ENCODE assay signal across 26 cellular contexts in the genomic region with DNA sequence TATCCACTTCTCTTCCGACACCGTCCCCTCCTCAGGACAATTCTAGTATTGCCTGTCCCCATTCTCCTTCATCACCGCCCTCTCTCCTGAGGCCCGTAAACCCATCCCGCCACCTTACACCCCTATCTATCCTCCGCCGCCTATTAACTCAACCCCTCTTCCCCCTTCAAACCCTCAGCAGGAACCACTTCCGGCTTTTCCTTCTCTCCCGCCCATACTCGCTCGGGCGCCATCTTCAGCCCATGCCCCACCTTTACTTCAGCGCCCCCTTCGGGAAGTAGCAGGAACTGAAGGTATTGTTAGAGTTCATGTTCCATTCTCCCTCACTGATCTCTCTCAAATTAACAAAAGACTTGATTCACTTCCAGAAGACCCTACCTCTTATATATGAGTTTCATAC. TPM values are rescaled to one million over a fixed set of nuclear protein-coding genes. Genes with fewer than 3 reads are reported as not detected.
DNase-seq lines count a peak whose midpoint lies in the region; ATAC-seq and TF ChIP-seq lines count a peak whose summit lies in the region.
"Had no signal": no experiment of that assay in that cellular context is flagged by ENCODE, and none has a peak within 500 bp of the region (broad histone marks: within the 10 kb centered on the region; RNA-seq: fewer than 3 reads in every experiment).

No MANE protein-coding gene starts in this region.

- CTCF ChIA-PET in activated CD8-positive, alpha-beta memory T cell treated with anti-CD3 and anti-CD28 coated beads, Interleukin-2, amount 10 ng/mL, durations not matched to agents 7 days and 5 days (lab: Charles Lee) = no interaction called here

- intact Hi-C loops in mucosa of descending colon (cut with DNase I, micrococcal nuclease) = no loop called here

- TF ChIP-seq CTCF in GM12874 (IDR thresholded peaks at IDR 0.05; ENCODE audit: insufficient read depth, low read depth, low read length) (0 out of 2 replicates have a peak, but pooled peaks have one; percentile 2), fibroblast of villous mesenchyme (IDR thresholded peaks at IDR 0.05; ENCODE audit: insufficient read depth, low read depth, low read length) (peak; percentile 6), mucosa of descending colon (IDR thresholded peaks at IDR 0.05) (no peak)

- no peak overlapping the region for H3K9ac ChIP-seq in Karpas-422 (ENCODE audit: low read length)
- H3K9ac ChIP-seq: KMS-11 had no signal

- H3K9me3 ChIP-seq in Karpas-422 (ENCODE audit: low read length) (no peaks in the 10 kb centered on the region), mucosa of descending colon (no peaks in the 10 kb centered on the region)
- H3K9me3 ChIP-seq: gastrocnemius medialis, transverse colon had no signal

- H2AFZ ChIP-seq in Karpas-422 (ENCODE audit: low read length) = peak overlapping the region; percentile 88; the same call in 1 of the 2 replicates

- H3K27me3 ChIP-seq in Karpas-422 (ENCODE audit: low read length) = no peaks in the 10 kb centered on the region
- H3K27me3 ChIP-seq: gastrocnemius medialis, transverse colon had no signal

- no peak overlapping the region for H3K4me3 Mint-ChIP-seq in activated CD8-positive, alpha-beta memory T cell treated with anti-CD3 and anti-CD28 coated beads, Interleukin-2, amount 10 ng/mL, durations not matched to agents 7 days and 5 days
- H3K4me3 Mint-ChIP-seq: activated CD8-positive, alpha-beta T cell treated with anti-CD3 and anti-CD28 coated beads, Interleukin-2, amount 10 ng/mL, durations not matched to agents 7 days and 5 days; activated naive CD8-positive, alpha-beta T cell treated with anti-CD3 and anti-CD28 coated beads for 36 hours; memory B cell; natural killer cell; T-helper 2 cell treated with Interferon-gamma antibody and Interleukin-4, amounts not matched to agents 5 μg/mL and 100 μg/mL, for 36 hours had no signal

- no peaks in the 10 kb centered on the region for H3K4me1 ChIP-seq in Karpas-422 (ENCODE audit: low read length)
- no peaks in the 10 kb centered on the region for H3K4me1 ChIP-seq in mucosa of descending colon (ENCODE audit: low read depth)
- H3K4me1 ChIP-seq: gastrocnemius medialis, transverse colon had no signal

- H3K36me3 Mint-ChIP-seq in activated CD8-positive, alpha-beta memory T cell treated with anti-CD3 and anti-CD28 coated beads, Interleukin-2, amount 10 ng/mL, durations not matched to agents 7 days and 5 days = peaks cover 3% of the 10 kb centered on the region
- H3K36me3 Mint-ChIP-seq: natural killer cell had no signal

- H3K9me2 ChIP-seq in Karpas-422 (replicated peaks; ENCODE audit: insufficient read depth, low read length) = no peaks in the 10 kb centered on the region

- no peak overlapping the region for H3K4me2 ChIP-seq in Karpas-422 (ENCODE audit: low read depth, low read length, poor library complexity, severe bottlenecking)
- H3K4me2 ChIP-seq: KMS-11 had no signal

- H3K4me3 ChIP-seq in Karpas-422 (ENCODE audit: low read length) (no peak overlapping the region), fibroblast of villous mesenchyme (ENCODE audit: low read depth, low read length) (no peak overlapping the region), mucosa of descending colon (no peak overlapping the region)
- H3K4me3 ChIP-seq: gastrocnemius medialis, transverse colon had no signal

- no peak overlapping the region for H3K27ac Mint-ChIP-seq in activated CD8-positive, alpha-beta memory T cell treated with anti-CD3 and anti-CD28 coated beads, Interleukin-2, amount 10 ng/mL, durations not matched to agents 7 days and 5 days
- H3K27ac Mint-ChIP-seq: activated CD8-positive, alpha-beta T cell treated with anti-CD3 and anti-CD28 coated beads, Interleukin-2, amount 10 ng/mL, durations not matched to agents 7 days and 5 days; activated naive CD8-positive, alpha-beta T cell treated with anti-CD3 and anti-CD28 coated beads for 36 hours; memory B cell; natural killer cell; T-helper 2 cell treated with Interferon-gamma antibody and Interleukin-4, amounts not matched to agents 5 μg/mL and 100 μg/mL, for 36 hours had no signal

- no peak overlapping the region for H3K27ac ChIP-seq in Karpas-422 (ENCODE audit: low read length)
- H3K27ac ChIP-seq: epithelial cell of prostate, gastrocnemius medialis, KMS-11, transverse colon had no signal

- H4K20me1 ChIP-seq in Karpas-422 (ENCODE audit: insufficient read depth, low read depth, low read length) = no peaks in the 10 kb centered on the region

- peaks cover 9% of the 10 kb centered on the region for H3K9me3 Mint-ChIP-seq in activated CD8-positive, alpha-beta memory T cell treated with anti-CD3 and anti-CD28 coated beads, Interleukin-2, amount 10 ng/mL, durations not matched to agents 7 days and 5 days (ENCODE audit: low read depth)
- H3K9me3 Mint-ChIP-seq: activated naive CD8-positive, alpha-beta T cell treated with anti-CD3 and anti-CD28 coated beads for 36 hours had no signal

- peaks cover 6% of the 10 kb centered on the region for H3K4me1 Mint-ChIP-seq in activated CD8-positive, alpha-beta memory T cell treated with anti-CD3 and anti-CD28 coated beads, Interleukin-2, amount 10 ng/mL, durations not matched to agents 7 days and 5 days

- H3K79me2 ChIP-seq in Karpas-422 (ENCODE audit: low read length) = no peaks in the 10 kb centered on the region

- in situ Hi-C loops in KBM-7 (cut with MboI; ENCODE audit: low pct_unique_long_range_greater_than_20kb, low sequenced_read_pairs) = no loop called here

- ATAC-seq in activated CD8-positive, alpha-beta memory T cell treated with anti-CD3 and anti-CD28 coated beads, Interleukin-2, amount 10 ng/mL, durations not matched to agents 7 days and 5 days = no peak
- ATAC-seq in mucosa of descending colon (no peak), HG03520 (IDR thresholded peaks at IDR 0.05; ENCODE audit: unreplicated experiment) (no peak), HG03139 (IDR thresholded peaks at IDR 0.05; ENCODE audit: unreplicated experiment) (no peak)
- ATAC-seq: activated CD8-positive, alpha-beta T cell treated with anti-CD3 and anti-CD28 coated beads, Interleukin-2, amount 10 ng/mL, durations not matched to agents 7 days and 5 days; gastrocnemius medialis; natural killer cell; stimulated activated naive CD8-positive, alpha-beta T cell treated with anti-CD3 and anti-CD28 coated beads, Interleukin-15, Interleukin-2, amounts not matched to agents 100 U/mL and 50 U/mL, for 24 hours had no signal

- H3K36me3 ChIP-seq in Karpas-422 (ENCODE audit: insufficient read depth, low read length) (no peaks in the 10 kb centered on the region), mucosa of descending colon (ENCODE audit: low read depth) (no peaks in the 10 kb centered on the region)
- H3K36me3 ChIP-seq: gastrocnemius medialis, transverse colon had no signal

- DNase-seq in Karpas-422 (peak; percentile 88), fibroblast of villous mesenchyme (ENCODE audit: low read depth) (no peak), mucosa of descending colon (no peak), KBM-7 (no peak)
- DNase-seq in activated CD8-positive, alpha-beta memory T cell treated with anti-CD3 and anti-CD28 coated beads, Interleukin-2, amount 10 ng/mL, durations not matched to agents 7 days and 5 days = peak; percentile 30
- DNase-seq: activated CD4-positive, CD25-positive, alpha-beta regulatory T cell; activated CD8-positive, alpha-beta T cell treated with anti-CD3 and anti-CD28 coated beads, Interleukin-2, amount 10 ng/mL, durations not matched to agents 7 days and 5 days; activated naive CD8-positive, alpha-beta T cell treated with anti-CD3 and anti-CD28 coated beads for 36 hours; AML-193; gastrocnemius medialis; GOT3; kidney glomerular epithelial cell; natural killer cell; NCI-H1105; NCI-H524; stimulated activated CD4-positive, alpha-beta T cell treated with anti-CD3 and anti-CD28 coated beads, Interleukin-2, amount 100 ng/mL, for 24 hours; stimulated activated naive CD8-positive, alpha-beta T cell treated with anti-CD3 and anti-CD28 coated beads, Interleukin-15, Interleukin-2, amounts not matched to agents 100 U/mL and 50 U/mL, for 24 hours; transverse colon had no signal

- no peaks in the 10 kb centered on the region for H3K27me3 Mint-ChIP-seq in activated CD8-positive, alpha-beta memory T cell treated with anti-CD3 and anti-CD28 coated beads, Interleukin-2, amount 10 ng/mL, durations not matched to agents 7 days and 5 days
- H3K27me3 Mint-ChIP-seq: activated naive CD8-positive, alpha-beta T cell treated with anti-CD3 and anti-CD28 coated beads for 36 hours; memory B cell had no signal

RNA-seq across cellular contexts. Expression of a gene that starts 31.6 kb away (rescaled TPM):
- not detected in 2 replicates for total RNA-seq in Karpas-422 (2014; rRNA removed; shearing (Covaris generic); ENCODE audit: low replicate concordance)
- not detected for total RNA-seq in activated CD8-positive, alpha-beta memory T cell treated with anti-CD3 and anti-CD28 coated beads, Interleukin-2, amount 10 ng/mL, durations not matched to agents 7 days and 5 days
- total RNA-seq in fibroblast of villous mesenchyme (not detected in 2 replicates), mucosa of descending colon (not detected)
- total RNA-seq: activated CD8-positive, alpha-beta T cell treated with anti-CD3 and anti-CD28 coated beads, Interleukin-2, amount 10 ng/mL, durations not matched to agents 7 days and 5 days; activated naive CD8-positive, alpha-beta T cell treated with anti-CD3 and anti-CD28 coated beads for 36 hours; gastrocnemius medialis; natural killer cell; SK-MEL-5; transverse colon had no signal

RNA-seq across cellular contexts. Expression of a gene that starts 44.2 kb away (rescaled TPM):
- 28.6 and 75.1 TPM in 2 replicates for total RNA-seq in Karpas-422 (2014; rRNA removed; shearing (Covaris generic); ENCODE audit: low replicate concordance)
- total RNA-seq in activated CD8-positive, alpha-beta memory T cell treated with anti-CD3 and anti-CD28 coated beads, Interleukin-2, amount 10 ng/mL, durations not matched to agents 7 days and 5 days = 10 to 100 TPM; 19.5 to 20.7 TPM
- total RNA-seq in fibroblast of villous mesenchyme (19.4 and 27.4 TPM in 2 replicates), mucosa of descending colon (10 to 100 TPM; 13.3 to 26.5 (median 18.0) TPM)

Comparison
In these comparisons a context has a peak if more than half of its experiments do, and no peak if none do; other contexts are left out.
1. DNase-seq: peak in Karpas-422 (single experiment) and activated CD8-positive, alpha-beta memory T cell treated with anti-CD3 and anti-CD28 coated beads, Interleukin-2, amount 10 ng/mL, durations not matched to agents 7 days and 5 days (single experiment); none in fibroblast of villous mesenchyme (single experiment), mucosa of descending colon (0 of 3) and KBM-7 (single experiment).